ENCODE assay signal across 18 cellular contexts in the genomic region with DNA sequence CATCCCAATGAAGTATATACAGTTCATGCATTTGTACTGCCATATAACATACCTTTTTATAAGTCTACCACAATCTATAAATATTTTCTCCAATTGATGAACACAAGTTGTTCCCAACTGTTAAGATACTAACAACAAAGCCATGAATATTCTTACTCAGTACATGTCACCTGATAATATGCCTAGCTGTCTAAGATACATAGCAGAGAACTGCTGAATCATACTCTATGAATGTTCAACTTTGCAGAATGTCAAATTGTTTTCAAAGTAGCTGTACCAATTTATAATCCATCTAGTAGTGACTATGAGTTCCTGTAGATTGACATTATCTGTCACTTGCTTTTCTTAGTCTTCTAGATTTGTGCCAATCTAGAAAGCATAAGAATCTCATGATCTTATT.
DNase-seq lines count a peak whose midpoint lies in the region; ATAC-seq, FAIRE-seq and TF ChIP-seq lines count a peak whose summit lies in the region.
"Had no signal": no experiment of that assay in that cellular context is flagged by ENCODE, and none has a peak within 500 bp of the region (broad histone marks: within the 10 kb centered on the region; RNA-seq: fewer than 3 reads in every experiment).

No MANE protein-coding gene starts in this region.

- H3K9ac ChIP-seq in mesenchymal stem cell (ENCODE audit: low read length) = no peak overlapping the region

- H3K4me1 ChIP-seq in A549 = peaks cover 8% of the 10 kb centered on the region; the same call in 1 of the 3 replicates
- no peaks in the 10 kb centered on the region for H3K4me1 ChIP-seq in mesenchymal stem cell (ENCODE audit: control insufficient read depth, insufficient read depth, low read depth, low read length)
- H3K4me1 ChIP-seq: Caco-2 had no signal

- H2BK5ac ChIP-seq in mesenchymal stem cell (ENCODE audit: low read depth, low read length, poor library complexity, severe bottlenecking) = no peak overlapping the region

- DNase-seq in A549 (ENCODE audit: low read depth in 1 of 2, low spot score in 1 of 2) (no peak), HS-5 (ENCODE audit: low read depth) (peak; percentile 8), bronchial epithelial cell (ENCODE audit: low read depth) (peak; percentile 44), mesenchymal stem cell (peak; percentile 47), SHP77 (lab: John Stamatoyannopoulos, UW) (no peak), amygdala (lab: John Stamatoyannopoulos, UW) (no peak)
- DNase-seq: activated naive CD8-positive, alpha-beta T cell treated with anti-CD3 and anti-CD28 coated beads for 36 hours; activated T-cell treated with anti-CD3 and anti-CD28 coated beads, Interleukin-2, amount 50 U/mL, for 48 hours; Caco-2; KG1; mesendoderm; NCI-H1105 treated with DMSO at 0.1 percent for 48 hours; NCI-H510A; stimulated activated naive CD4-positive, alpha-beta T cell had no signal

- no peaks in the 10 kb centered on the region for H3K27me3 ChIP-seq in bronchial epithelial cell (ENCODE audit: control insufficient read depth, insufficient read depth, low read length)
- H3K27me3 ChIP-seq in mesenchymal stem cell (ENCODE audit: control insufficient read depth in 1 of 2, insufficient read depth in 1 of 2, low read length in 2 of 2) = no peaks in the 10 kb centered on the region
- H3K27me3 ChIP-seq: neutrophil had no signal

- no peak for TF ChIP-seq EP300 in A549 (IDR thresholded peaks at IDR 0.05)

- H3K9me3 ChIP-seq in A549 (no peaks in the 10 kb centered on the region), mesenchymal stem cell (ENCODE audit: control insufficient read depth, low read length) (no peaks in the 10 kb centered on the region)
- H3K9me3 ChIP-seq: Caco-2, neutrophil had no signal

- H2AFZ ChIP-seq in mesenchymal stem cell (ENCODE audit: low read depth, low read length) = no peak overlapping the region

- H2BK15ac ChIP-seq in mesenchymal stem cell (ENCODE audit: low read depth, poor library complexity, severe bottlenecking) = no peak overlapping the region

- TF ChIP-seq RAD21 in A549 (conservative IDR thresholded peaks at IDR 0.05 in 1 of 2, IDR thresholded peaks at IDR 0.05 in 1 of 2) = no peak

- H3K36me3 ChIP-seq in bronchial epithelial cell (ENCODE audit: control insufficient read depth, insufficient read depth, low read length) (no peaks in the 10 kb centered on the region), mesenchymal stem cell (ENCODE audit: control insufficient read depth in 1 of 2, insufficient read depth in 2 of 2, low read depth in 1 of 2, low read length in 2 of 2) (no peaks in the 10 kb centered on the region)
- H3K36me3 ChIP-seq: neutrophil had no signal

- POLR2A ChIA-PET in A549 (lab: Yijun Ruan, JAX) = no interaction called here

- H3K4me2 ChIP-seq in A549 (peak overlapping the region; percentile 6; the same call in 1 of the 3 replicates), mesenchymal stem cell (ENCODE audit: low read length, poor library complexity, severe bottlenecking) (no peak overlapping the region)

- H4K8ac ChIP-seq in mesenchymal stem cell (ENCODE audit: low read length) = no peak overlapping the region

- H3K27ac ChIP-seq in A549 (peak overlapping the region in 1 of 2 experiments; percentile 52; a peak in 1 of 6 replicates), mesenchymal stem cell (ENCODE audit: low read length, poor library complexity, severe bottlenecking) (no peak overlapping the region)
- H3K27ac ChIP-seq: neutrophil, skin epidermis had no signal

- H3K4ac ChIP-seq in mesenchymal stem cell (ENCODE audit: low read depth in 1 of 2, low read length in 2 of 2) = no peak overlapping the region

- ATAC-seq in A549 (peak in 1 of 2 experiments; percentile 32; a peak in 1 of 6 replicates), GM21717 (IDR thresholded peaks at IDR 0.05; ENCODE audit: unreplicated experiment) (no peak), HG02642 (IDR thresholded peaks at IDR 0.05; ENCODE audit: poor library complexity, unreplicated experiment) (no peak)

- H3K14ac ChIP-seq in mesenchymal stem cell (ENCODE audit: low read length in 2 of 2) = no peak overlapping the region

- H3K23ac ChIP-seq in mesenchymal stem cell (ENCODE audit: low read length in 2 of 2) = no peak overlapping the region

- no peak overlapping the region for H2BK120ac ChIP-seq in mesenchymal stem cell (ENCODE audit: low read depth, low read length)

- no peak overlapping the region for H4K91ac ChIP-seq in mesenchymal stem cell (ENCODE audit: low read length)

- H2BK12ac ChIP-seq in mesenchymal stem cell (ENCODE audit: low read length in 2 of 2) = no peak overlapping the region

- TF ChIP-seq CTCF in A549 (IDR thresholded peaks at IDR 0.05) (no peak), bronchial epithelial cell (IDR thresholded peaks at IDR 0.05; ENCODE audit: insufficient read depth, low read length, severe bottlenecking) (no peak)

- no peak overlapping the region for H2AK5ac ChIP-seq in mesenchymal stem cell (ENCODE audit: low read length, severe bottlenecking)

- CTCF ChIA-PET in A549 (lab: Yijun Ruan, JAX) = no interaction called here

- no peak overlapping the region for H3K4me3 ChIP-seq in A549
- H3K4me3 ChIP-seq in bronchial epithelial cell (ENCODE audit: low read depth, low read length) = no peak overlapping the region
- H3K4me3 ChIP-seq in mesenchymal stem cell (ENCODE audit: insufficient read depth in 1 of 2, low read depth in 1 of 2, low read length in 2 of 2) = no peak overlapping the region
- H3K4me3 ChIP-seq: skin epidermis had no signal

- peaks cover 7% of the 10 kb centered on the region for H3K79me1 ChIP-seq in mesenchymal stem cell (replicated peaks; ENCODE audit: low read length, poor library complexity, severe bottlenecking)

- no peak for TF ChIP-seq POLR2A in A549 (IDR thresholded peaks at IDR 0.05; ENCODE audit: low read length)

- FAIRE-seq in A549 (lab: Jason Lieb, UNC) = no peak
- FAIRE-seq in bronchial epithelial cell (lab: Jason Lieb, UNC) = no peak

- no peak overlapping the region for H3K18ac ChIP-seq in mesenchymal stem cell (ENCODE audit: low read depth in 1 of 2, low read length in 2 of 2)

TF ChIP-seq in A549, 52 proteins besides CTCF, POLR2A, EP300 and RAD21:
- TF ChIP-seq MAFK (IDR thresholded peaks at IDR 0.05; ENCODE audit: partially characterized antibody) (peak; percentile 58), EHMT2 (IDR thresholded peaks at IDR 0.05; ENCODE audit: low read depth) (no peak)

Comparison
In these comparisons a context has a peak if more than half of its experiments do, and no peak if none do; other contexts are left out.
1. DNase-seq: peak in HS-5 (single experiment), bronchial epithelial cell (single experiment) and mesenchymal stem cell (single experiment); none in A549 (0 of 2), SHP77 (0 of 2) and amygdala (0 of 56).